In genomic region chr9:127250896-127251391, GRCh38 we compare ENCODE assay signal across 17 cellular contexts.
"Had no signal": no experiment of that assay in that cellular context is flagged by ENCODE, and none has a peak within 500 bp of the region (broad histone marks: within the 10 kb centered on the region; RNA-seq: fewer than 3 reads in every experiment).

No MANE protein-coding gene starts in this region.

- H3K9me3 Mint-ChIP-seq: activated naive CD8-positive, alpha-beta T cell treated with anti-CD3 and anti-CD28 coated beads for 36 hours; activated T-cell treated with anti-CD3 and anti-CD28 coated beads, Interleukin-2, amount 50 U/mL, for 24 hours; activated T-helper 2 cell treated with anti-CD3 and anti-CD28 coated beads, Interferon-gamma antibody, Interleukin-2, Interleukin-4, amounts not matched to agents 10 μg/mL and 5 μg/mL and 100 μg/mL, durations not matched to agents 14 hours and 24 hours and 36 hours; naive B cell; stimulated activated naive CD8-positive, alpha-beta T cell treated with anti-CD3 and anti-CD28 coated beads, Interleukin-15, Interleukin-2, amounts not matched to agents 100 ng/mL and 50 ng/mL, for 24 hours; T-cell; T-helper 2 cell treated with Interferon-gamma antibody and Interleukin-4, amounts not matched to agents 5 μg/mL and 100 μg/mL, for 36 hours had no signal

- H3K27me3 ChIP-seq: tibial nerve had no signal

- H3K4me1 Mint-ChIP-seq: activated naive CD8-positive, alpha-beta T cell treated with anti-CD3 and anti-CD28 coated beads for 36 hours; T-cell had no signal

- H3K27ac Mint-ChIP-seq: activated naive CD8-positive, alpha-beta T cell treated with anti-CD3 and anti-CD28 coated beads for 36 hours; activated T-cell treated with anti-CD3 and anti-CD28 coated beads, Interleukin-2, amount 50 U/mL, for 24 hours; activated T-helper 2 cell treated with anti-CD3 and anti-CD28 coated beads, Interferon-gamma antibody, Interleukin-2, Interleukin-4, amounts not matched to agents 10 μg/mL and 5 μg/mL and 100 μg/mL, durations not matched to agents 14 hours and 24 hours and 36 hours; stimulated activated naive CD8-positive, alpha-beta T cell treated with anti-CD3 and anti-CD28 coated beads, Interleukin-15, Interleukin-2, amounts not matched to agents 100 ng/mL and 50 ng/mL, for 24 hours; T-cell; T-helper 2 cell treated with Interferon-gamma antibody and Interleukin-4, amounts not matched to agents 5 μg/mL and 100 μg/mL, for 36 hours had no signal

- ATAC-seq: T-cell had no signal

- DNase-seq: activated CD8-positive, alpha-beta memory T cell treated with anti-CD3 and anti-CD28 coated beads, Interleukin-2, amount 50 U/mL, for 4 hours; activated naive CD4-positive, alpha-beta T cell; activated naive CD8-positive, alpha-beta T cell treated with anti-CD3 and anti-CD28 coated beads for 36 hours; activated T-cell treated with anti-CD3 and anti-CD28 coated beads, Interleukin-2, amount 50 U/mL, for 24 hours; cerebellar nuclear complex; cortex of kidney; naive B cell; occipital lobe; substantia nigra; T-cell; WERI-Rb-1 had no signal

- H3K36me3 Mint-ChIP-seq: activated naive CD8-positive, alpha-beta T cell treated with anti-CD3 and anti-CD28 coated beads for 36 hours; T-cell had no signal

- H3K4me3 Mint-ChIP-seq: activated naive CD8-positive, alpha-beta T cell treated with anti-CD3 and anti-CD28 coated beads for 36 hours; activated T-cell treated with anti-CD3 and anti-CD28 coated beads, Interleukin-2, amount 50 U/mL, for 24 hours; naive B cell; stimulated activated naive CD8-positive, alpha-beta T cell treated with anti-CD3 and anti-CD28 coated beads, Interleukin-15, Interleukin-2, amounts not matched to agents 100 ng/mL and 50 ng/mL, for 24 hours; T-cell; T-helper 2 cell treated with Interferon-gamma antibody and Interleukin-4, amounts not matched to agents 5 μg/mL and 100 μg/mL, for 36 hours had no signal

- H3K27ac ChIP-seq: epithelial cell of prostate, tibial nerve, WERI-Rb-1 had no signal

- H3K4me3 ChIP-seq: lung, tibial nerve had no signal

- H3K9me3 ChIP-seq: tibial nerve had no signal
